Comparison of ENCODE assay signal across 8 cellular contexts in genomic region chr7:130440527-130441365, GRCh38. TPM values are rescaled to one million over a fixed set of nuclear protein-coding genes. Genes with fewer than 3 reads are reported as not detected.
DNase-seq lines count a peak whose midpoint lies in the region; ATAC-seq, FAIRE-seq and TF ChIP-seq lines count a peak whose summit lies in the region.

A gene with protein sequence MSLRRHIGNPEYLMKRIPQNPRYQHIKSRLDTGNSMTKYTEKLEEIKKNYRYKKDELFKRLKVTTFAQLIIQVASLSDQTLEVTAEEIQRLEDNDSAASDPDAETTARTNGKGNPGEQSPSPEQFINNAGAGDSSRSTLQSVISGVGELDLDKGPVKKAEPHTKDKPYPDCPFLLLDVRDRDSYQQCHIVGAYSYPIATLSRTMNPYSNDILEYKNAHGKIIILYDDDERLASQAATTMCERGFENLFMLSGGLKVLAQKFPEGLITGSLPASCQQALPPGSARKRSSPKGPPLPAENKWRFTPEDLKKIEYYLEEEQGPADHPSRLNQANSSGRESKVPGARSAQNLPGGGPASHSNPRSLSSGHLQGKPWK (minus strand): TSS chr7:130441016. CDS start chr7:130440966, 50 bp downstream.

- no peak for TF ChIP-seq EP300 in H1 (IDR thresholded peaks at IDR 0.05; ENCODE audit: borderline replicate concordance in 1 of 2, low read depth in 2 of 2, low read length in 2 of 2)

- ATAC-seq in GM21381 (IDR thresholded peaks at IDR 0.05; ENCODE audit: unreplicated experiment) (peak; percentile 99), memory B cell (ENCODE audit: low read depth) (peak; percentile 98)
- peak; percentile 98 for ATAC-seq in activated CD8-positive, alpha-beta memory T cell treated with anti-CD3 and anti-CD28 coated beads, Interleukin-2, amount 10 ng/mL, durations not matched to agents 7 days and 5 days

- H3K18ac ChIP-seq in H1 (ENCODE audit: extremely low read depth, low read length): peak within 1 kb of the TSS; percentile 100

- H3K4me3 ChIP-seq in H1 (ENCODE audit: extremely low read depth in 1 of 4, insufficient read depth in 2 of 4, low read depth in 3 of 4, low read length in 4 of 4): peak within 1 kb of the TSS; percentile 60 to 76 (median 70)

- peak within 1 kb of the TSS; percentile 100 for H4K5ac ChIP-seq in H1 (ENCODE audit: insufficient read length, low read depth, low read length)

- peak within 1 kb of the TSS; percentile 96 for H3K4me3 Mint-ChIP-seq in activated CD8-positive, alpha-beta memory T cell treated with anti-CD3 and anti-CD28 coated beads, Interleukin-2, amount 10 ng/mL, durations not matched to agents 7 days and 5 days
- peak within 1 kb of the TSS; percentile 99 for H3K4me3 Mint-ChIP-seq in memory B cell

- H2AK5ac ChIP-seq in H1 (ENCODE audit: low read depth, low read length): peak within 1 kb of the TSS; percentile 89; the same call in 1 of the 2 replicates

- peak within 1 kb of the TSS; percentile 91 for H2AFZ ChIP-seq in H1 (ENCODE audit: low read length)

- peaks cover 18% of the 10 kb centered on the region for H3K36me3 Mint-ChIP-seq in activated CD8-positive, alpha-beta memory T cell treated with anti-CD3 and anti-CD28 coated beads, Interleukin-2, amount 10 ng/mL, durations not matched to agents 7 days and 5 days
- H3K36me3 Mint-ChIP-seq in memory B cell: peaks cover 3% of the 10 kb centered on the region

- H2BK120ac ChIP-seq in H1 (replicated peaks; ENCODE audit: low read depth, low read length): peak within 1 kb of the TSS; percentile 97

- peak within 1 kb of the TSS; percentile 14; the same call in 1 of the 2 replicates for H2BK15ac ChIP-seq in H1 (ENCODE audit: low read length)

- peak within 1 kb of the TSS; percentile 97 for H3K27ac Mint-ChIP-seq in activated CD8-positive, alpha-beta memory T cell treated with anti-CD3 and anti-CD28 coated beads, Interleukin-2, amount 10 ng/mL, durations not matched to agents 7 days and 5 days
- H3K27ac Mint-ChIP-seq in memory B cell: peak within 1 kb of the TSS; percentile 87

- H3K27ac ChIP-seq in H1 (ENCODE audit: low read depth, low read length): peak within 1 kb of the TSS; percentile 99

- H4K20me1 ChIP-seq in H1 (replicated peaks in 1 of 2; ENCODE audit: control insufficient read depth in 1 of 2, insufficient read depth in 2 of 2, low read length in 2 of 2): no peaks in the 10 kb centered on the region

- peak within 1 kb of the TSS; percentile 83 to 99 (median 99) for H3K9ac ChIP-seq in H1 (replicated peaks in 1 of 4; ENCODE audit: extremely low read depth in 1 of 4, low read depth in 3 of 4, low read length in 3 of 4)

- H3K27me3 ChIP-seq in H1 (replicated peaks in 1 of 4; ENCODE audit: control insufficient read depth in 3 of 4, extremely low read depth in 1 of 4, insufficient read depth in 3 of 4, low read length in 3 of 4): no peaks in the 10 kb centered on the region; a peak in 1 of 7 replicates

- H2BK12ac ChIP-seq in H1 (ENCODE audit: low read depth, low read length): peak within 1 kb of the TSS; percentile 91

- H3K23me2 ChIP-seq in H1 (ENCODE audit: low read depth, low read length): no peaks in the 10 kb centered on the region

- H3K27me3 Mint-ChIP-seq in activated CD8-positive, alpha-beta memory T cell treated with anti-CD3 and anti-CD28 coated beads, Interleukin-2, amount 10 ng/mL, durations not matched to agents 7 days and 5 days: no peaks in the 10 kb centered on the region
- peaks cover 4% of the 10 kb centered on the region for H3K27me3 Mint-ChIP-seq in memory B cell

- TF ChIP-seq RAD21 in H1 (IDR thresholded peaks at IDR 0.05 in 1 of 2, conservative IDR thresholded peaks at IDR 0.05 in 1 of 2; ENCODE audit: low read depth in 2 of 2, low read length in 2 of 2): no peak

- no peak within 1 kb of the TSS for H3K23ac ChIP-seq in H1 (ENCODE audit: insufficient read length)

- peak within 1 kb of the TSS; percentile 92 for H3K56ac ChIP-seq in H1 (replicated peaks; ENCODE audit: insufficient read length, low read depth, low read length)

- peak within 1 kb of the TSS; percentile 62 to 74 for H3K4me2 ChIP-seq in H1 (ENCODE audit: insufficient read depth in 1 of 2, low read depth in 2 of 2, low read length in 2 of 2)

- peak within 1 kb of the TSS; percentile 94; the same call in 1 of the 2 replicates for H2BK20ac ChIP-seq in H1 (ENCODE audit: low read length)

- POLR2A ChIA-PET in H1 (lab: Charles Lee; ENCODE audit: partially characterized antibody): interaction anchor here (0.9 to 2.5 kb wide), 5 partner anchors 35 to 236 kb away, joined by 3 to 12 read pairs (median 5); partner anchors contain the start of gene TMEM209

- DNase-seq in COLO829 (ENCODE audit: low spot score) (peak; percentile 100), HTR-8/SVneo (ENCODE audit: insufficient read length, low spot score) (peak; percentile 96), NOMO-1 treated with dmso at 0.1 percent for 144 hours (lab: John Stamatoyannopoulos, UW; ENCODE audit: unreplicated experiment) (peak; percentile 77), H1 (ENCODE audit: low read depth in 1 of 2, low spot score in 2 of 2) (peak; percentile 96 to 98), memory B cell (ENCODE audit: low spot score in 2 of 2) (peak; percentile 87 to 95)
- DNase-seq in activated CD8-positive, alpha-beta memory T cell treated with anti-CD3 and anti-CD28 coated beads, Interleukin-2, amount 10 ng/mL, durations not matched to agents 7 days and 5 days: peak; percentile 97
- DNase-seq in stimulated activated CD8-positive, alpha-beta memory T cell treated with anti-CD3 and anti-CD28 coated beads, Interleukin-12 subunit alpha, Interleukin-12 subunit beta, amount 100 ng/mL, for 1 hour (ENCODE audit: low read depth): peak; percentile 83

- TF ChIP-seq CTCF in H1 (IDR thresholded peaks at IDR 0.05; ENCODE audit: control extremely low read depth in 1 of 3, insufficient read depth in 1 of 3, low read depth in 1 of 3, low read length in 3 of 3): no peak

- no peak within 1 kb of the TSS for H3K14ac ChIP-seq in H1 (ENCODE audit: insufficient read length)

- FAIRE-seq in HTR-8/SVneo (lab: Jason Lieb, UNC) (no peak), H1 (lab: Jason Lieb, UNC) (no peak)

- peaks cover 47% of the 10 kb centered on the region for H3K4me1 Mint-ChIP-seq in activated CD8-positive, alpha-beta memory T cell treated with anti-CD3 and anti-CD28 coated beads, Interleukin-2, amount 10 ng/mL, durations not matched to agents 7 days and 5 days
- H3K4me1 Mint-ChIP-seq in memory B cell: peaks cover 8% of the 10 kb centered on the region

- H3K4me1 ChIP-seq in H1 (replicated peaks in 1 of 4; ENCODE audit: control insufficient read depth in 3 of 4, insufficient read depth in 4 of 4, low read length in 3 of 4): peaks cover 5 to 12% (median 7%) of the 10 kb centered on the region in 4 experiments; a peak in 6 of 7 replicates

- 8% methylated on average over 51 of the region's 61 CpGs; no CpG with 5 or more reads in 1 of the 2 experiments for WGBS in H1 (ENCODE audit: extremely low coverage in 1 of 2, insufficient coverage in 1 of 2, insufficient read length in 1 of 2, insufficient replicate concordance in 2 of 2, low coverage in 1 of 2, low lambda C conversion rate in 2 of 2, missing lambda C conversion rate in 1 of 2), 2 experiments

- H4K8ac ChIP-seq in H1 (ENCODE audit: extremely low read depth, insufficient read depth, low read length): peak within 1 kb of the TSS; percentile 100

- H3K9me3 ChIP-seq in H1 (ENCODE audit: insufficient read depth in 2 of 2, low read depth in 1 of 2, low read length in 1 of 2): no peaks in the 10 kb centered on the region

- H2BK5ac ChIP-seq in H1 (ENCODE audit: low read depth, low read length): peak within 1 kb of the TSS; percentile 100

- CTCF ChIA-PET in activated CD8-positive, alpha-beta memory T cell treated with anti-CD3 and anti-CD28 coated beads, Interleukin-2, amount 10 ng/mL, durations not matched to agents 7 days and 5 days (lab: Charles Lee): interaction anchor here (1.0 kb wide), 1 partner anchor 70 kb away, joined by 3 read pairs; no protein-coding TSS in a partner anchor
- CTCF ChIA-PET in H1 (lab: Charles Lee; ENCODE audit: partially characterized antibody): interaction anchor here (0.8 to 1.4 kb wide), 2 partner anchors 12 to 44 kb away, joined by 3 to 4 read pairs; no protein-coding TSS in a partner anchor

- H3K79me1 ChIP-seq in H1 (ENCODE audit: low read depth, low read length): no peaks in the 10 kb centered on the region

- H3K79me2 ChIP-seq in H1 (ENCODE audit: control insufficient read depth in 1 of 2, insufficient read depth in 2 of 2, low read length in 2 of 2): no peaks in the 10 kb centered on the region

- peak within 1 kb of the TSS; percentile 82 for H3K4ac ChIP-seq in H1 (replicated peaks; ENCODE audit: insufficient read length, low read depth, low read length)

- no peaks in the 10 kb centered on the region for H3K36me3 ChIP-seq in H1 (ENCODE audit: control insufficient read depth in 2 of 4, insufficient read depth in 4 of 4, low read length in 3 of 4)

- peak within 1 kb of the TSS; percentile 99 for H4K91ac ChIP-seq in H1 (replicated peaks; ENCODE audit: insufficient read length, low read length)

- TF ChIP-seq POLR2A in H1 (IDR thresholded peaks at IDR 0.05; ENCODE audit: control extremely low read depth in 1 of 2, low read depth in 2 of 2, low read length in 2 of 2): peak in 1 of 2 experiments; percentile 85; a peak in 2 of 3 replicates

- H3K9me3 Mint-ChIP-seq in activated CD8-positive, alpha-beta memory T cell treated with anti-CD3 and anti-CD28 coated beads, Interleukin-2, amount 10 ng/mL, durations not matched to agents 7 days and 5 days (ENCODE audit: low read depth): no peaks in the 10 kb centered on the region
- H3K9me3 Mint-ChIP-seq in memory B cell: no peaks in the 10 kb centered on the region

TF ChIP-seq in H1, 55 proteins besides CTCF, POLR2A, EP300 and RAD21 (continues in another document):
- TF ChIP-seq KDM5A (IDR thresholded peaks at IDR 0.05; ENCODE audit: low read length) (no peak), CREB1 (IDR thresholded peaks at IDR 0.05) (0 out of 2 replicates have a peak, but pooled peaks have one; percentile 17), SP1 (IDR thresholded peaks at IDR 0.05; ENCODE audit: low read depth, low read length) (peak; percentile 92), TAF1 (IDR thresholded peaks at IDR 0.05; ENCODE audit: low read depth, low read length) (peak; percentile 66), BCL11A (IDR thresholded peaks at IDR 0.05; ENCODE audit: low read depth in 2 of 2, low read length in 2 of 2) (no peak), CHD1 (IDR thresholded peaks at IDR 0.05; ENCODE audit: low read depth, low read length) (no peak)

RNA-seq across cellular contexts. Expression of the gene that starts here (rescaled TPM):
- 10 to 100 TPM; 22.0 to 23.3 TPM for total RNA-seq in activated CD8-positive, alpha-beta memory T cell treated with anti-CD3 and anti-CD28 coated beads, Interleukin-2, amount 10 ng/mL, durations not matched to agents 7 days and 5 days
- total RNA-seq in H1 (2021; fragmentation: NEBNext Ultra II Directional; extraction: Animal tissue kit (Norgen Biotek cat#: 25700)): 12.8 and 13.3 TPM in 2 replicates
- 8.2 and 9.3 TPM in 2 replicates for polyA plus RNA-seq in H1 (2011; rRNA removed)
- polyA plus RNA-seq in H1 (2011; cell fraction: cytosol; rRNA removed): 10.5 TPM
- polyA plus RNA-seq in H1 (2011; cell fraction: nucleus; rRNA removed): 9.2 TPM
- 9.1 to 11.0 TPM (median 10.1 TPM) in 4 replicates for polyA plus RNA-seq in H1 (2012, experiment 1 of 2)
- polyA plus RNA-seq in H1 (2012, experiment 2 of 2): 2.8 TPM
- 10.7 TPM for polyA plus RNA-seq in H1 (2013, experiment 1 of 2)
- 11.5 TPM for polyA plus RNA-seq in H1 (2013, experiment 2 of 2)
- 13.1 and 18.0 TPM in 2 replicates for polyA minus RNA-seq in H1 (2011; rRNA and poly(A)+ RNA removed)
- 10.3 TPM for polyA minus RNA-seq in H1 (2011; cell fraction: cytosol; rRNA and poly(A)+ RNA removed)
- polyA minus RNA-seq in H1 (2011; cell fraction: nucleus; rRNA and poly(A)+ RNA removed): 11.0 TPM

Comparison
In these comparisons a context has a peak if more than half of its experiments do, and no peak if none do; other contexts are left out.
1. Peak in every context shown above with its lines: DNase-seq, ATAC-seq, H3K4me3 ChIP-seq and H3K27ac ChIP-seq.